ENCODE assay signal across 1 cellular context in genomic region chr14:89000007-89000942, GRCh38.
A peak's percentile ranks its signal among the peaks of the same experiment; 100 is the strongest.
TF ChIP-seq lines count a peak whose summit lies in the region.

No MANE protein-coding gene starts in this region.

TF ChIP-seq in K562, 482 proteins besides CTCF, POLR2A, EP300 and RAD21 (continued from another document and continues in another):
- TF ChIP-seq SP2 (IDR thresholded peaks at IDR 0.05; ENCODE audit: extremely low read depth, low read depth, low read length, poor library complexity, severe bottlenecking) (no peak), FOXP1 (CRISPR knock-in tag; IDR thresholded peaks at IDR 0.05) (no peak), TCF7 (IDR thresholded peaks at IDR 0.05; ENCODE audit: borderline replicate concordance) (no peak), HMG20A (CRISPR knock-in tag; conservative IDR thresholded peaks at IDR 0.05) (no peak), CREB3L1 (IDR thresholded peaks at IDR 0.05; ENCODE audit: borderline replicate concordance, low read depth) (no peak), C11orf30 (IDR thresholded peaks at IDR 0.05; ENCODE audit: low read depth) (peak; percentile 97), BRD4 (IDR thresholded peaks at IDR 0.05) (no peak), ZNF696 (CRISPR knock-in tag; conservative IDR thresholded peaks at IDR 0.05) (no peak), KDM5B (IDR thresholded peaks at IDR 0.05; ENCODE audit: insufficient replicate concordance, low read depth, low read length) (no peak), CHD4 (IDR thresholded peaks at IDR 0.05; ENCODE audit: insufficient read depth, insufficient replicate concordance, low read depth, low read length, poor library complexity, severe bottlenecking) (no peak), SIN3B (IDR thresholded peaks at IDR 0.05; ENCODE audit: low read depth) (no peak), PYGO2 (tag; IDR thresholded peaks at IDR 0.05) (peak; percentile 36; the same call in 1 of the 2 replicates), NR2C2 (CRISPR knock-in tag; IDR thresholded peaks at IDR 0.05) (no peak), NR2C2 (tag; IDR thresholded peaks at IDR 0.05) (0 out of 2 replicates have a peak, but pooled peaks have one; percentile 14), TAL1 (IDR thresholded peaks at IDR 0.05) (no peak), ZNF431 (CRISPR knock-in tag; IDR thresholded peaks at IDR 0.05) (no peak), ATF6 (CRISPR knock-in tag; IDR thresholded peaks at IDR 0.05) (no peak), XRCC3 (IDR thresholded peaks at IDR 0.05) (no peak), BCL6 (CRISPR knock-in tag; IDR thresholded peaks at IDR 0.05) (no peak), FOXA1 (IDR thresholded peaks at IDR 0.05; ENCODE audit: borderline replicate concordance) (no peak), MED1 (CRISPR knock-in tag; IDR thresholded peaks at IDR 0.05; ENCODE audit: borderline replicate concordance) (no peak), SNIP1 (IDR thresholded peaks at IDR 0.05; ENCODE audit: low read depth) (no peak), PRMT5 (CRISPR knock-in tag; IDR thresholded peaks at IDR 0.05) (no peak), ZNF311 (CRISPR knock-in tag; IDR thresholded peaks at IDR 0.05) (no peak), ARID1B (IDR thresholded peaks at IDR 0.05) (peak; percentile 79), PCBP2 (IDR thresholded peaks at IDR 0.05; ENCODE audit: low read depth, low read length, poor library complexity, severe bottlenecking) (no peak), AFF4 (CRISPR knock-in tag; IDR thresholded peaks at IDR 0.05) (no peak), CSDE1 (IDR thresholded peaks at IDR 0.05) (no peak), KHSRP (IDR thresholded peaks at IDR 0.05) (no peak), HMG20B (CRISPR knock-in tag; IDR thresholded peaks at IDR 0.05) (no peak), NFE2L1 (tag; IDR thresholded peaks at IDR 0.05; ENCODE audit: borderline replicate concordance, low read depth) (peak; percentile 97), CGGBP1 (CRISPR knock-in tag; IDR thresholded peaks at IDR 0.05) (no peak), SREBF2 (CRISPR knock-in tag; IDR thresholded peaks at IDR 0.05) (no peak), ZBTB9 (CRISPR knock-in tag; IDR thresholded peaks at IDR 0.05) (no peak), THRAP3 (IDR thresholded peaks at IDR 0.05; ENCODE audit: borderline replicate concordance) (no peak), ESRRB (CRISPR knock-in tag; IDR thresholded peaks at IDR 0.05; ENCODE audit: borderline replicate concordance) (no peak), ARID3A (IDR thresholded peaks at IDR 0.05; ENCODE audit: borderline replicate concordance, low read depth, low read length) (no peak), ZNF717 (CRISPR knock-in tag; IDR thresholded peaks at IDR 0.05) (no peak), REST (CRISPR knock-in tag; IDR thresholded peaks at IDR 0.05; ENCODE audit: low read depth) (no peak), GTF2B (IDR thresholded peaks at IDR 0.05; ENCODE audit: extremely low read depth, insufficient read length) (no peak), GATAD2A (IDR thresholded peaks at IDR 0.05) (0 out of 2 replicates have a peak, but pooled peaks have one; percentile 33), ZNF764 (CRISPR knock-in tag; IDR thresholded peaks at IDR 0.05; ENCODE audit: low read depth) (no peak), RNF2 (IDR thresholded peaks at IDR 0.05) (no peak), RHOXF2B (CRISPR knock-in tag; conservative IDR thresholded peaks at IDR 0.05) (no peak), ZNF589 (CRISPR knock-in tag; IDR thresholded peaks at IDR 0.05; ENCODE audit: low read depth) (no peak), POLR2G (IDR thresholded peaks at IDR 0.05; ENCODE audit: low read depth, low read length) (no peak), ZBTB8A (IDR thresholded peaks at IDR 0.05; ENCODE audit: partially characterized antibody) (no peak), BRD9 (IDR thresholded peaks at IDR 0.05; ENCODE audit: low read depth, partially characterized antibody) (no peak), ADNP (tag; IDR thresholded peaks at IDR 0.05) (no peak), MYNN (IDR thresholded peaks at IDR 0.05) (no peak), MYNN (CRISPR knock-in tag; IDR thresholded peaks at IDR 0.05) (no peak), AFF1 (IDR thresholded peaks at IDR 0.05; ENCODE audit: low read depth in 1 of 2, partially characterized antibody in 2 of 2) (no peak), KDM1A (IDR thresholded peaks at IDR 0.05) (no peak), MCM5 (IDR thresholded peaks at IDR 0.05; ENCODE audit: low read depth) (no peak), ZNF3 (CRISPR knock-in tag; IDR thresholded peaks at IDR 0.05) (no peak)
